ENCODE assay signal across 8 cellular contexts in the genomic region with DNA sequence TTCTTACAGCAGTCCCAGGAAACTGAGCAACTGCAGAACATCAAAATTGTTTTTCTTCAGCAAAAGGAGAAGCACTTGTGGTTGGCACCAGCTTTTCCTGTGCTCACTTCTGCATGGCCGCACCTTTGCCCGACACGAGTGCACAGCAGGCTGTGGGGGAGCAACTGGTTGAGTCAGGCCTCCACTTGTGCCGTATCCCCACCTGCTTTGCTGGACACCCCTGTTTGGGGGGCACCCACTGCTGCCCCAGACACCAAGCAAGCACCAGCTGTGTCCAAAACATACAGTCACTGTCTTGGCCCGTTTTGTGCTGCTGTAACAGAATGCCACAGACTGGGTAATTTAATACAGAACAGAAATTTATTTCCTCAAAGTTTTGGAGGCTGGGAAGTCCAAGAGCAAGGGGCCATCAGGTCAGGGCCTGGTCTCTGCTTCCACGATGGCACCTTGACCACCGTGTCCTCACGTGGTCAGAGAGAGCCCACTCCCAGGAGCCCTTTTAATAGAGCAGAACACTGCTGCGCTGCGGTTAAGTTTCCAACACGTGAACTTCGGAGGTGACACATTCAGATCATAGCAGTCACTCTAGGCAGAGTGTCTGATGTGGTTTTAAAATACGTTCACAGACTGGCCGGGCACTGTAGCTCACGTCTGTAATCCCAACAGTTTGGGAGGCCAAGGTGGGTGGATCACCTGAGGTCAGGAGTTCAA. TPM values are rescaled to one million over a fixed set of nuclear protein-coding genes. Genes with fewer than 3 reads are reported as not detected.
DNase-seq lines count a peak whose midpoint lies in the region; ATAC-seq and TF ChIP-seq lines count a peak whose summit lies in the region.

No MANE protein-coding gene starts in this region.

- no peak overlapping the region for H3K9ac ChIP-seq in neuronal stem cell (ENCODE audit: low read depth, low read length, poor library complexity)

- no peak for ATAC-seq in GM18907 (IDR thresholded peaks at IDR 0.05; ENCODE audit: unreplicated experiment)

- H4K8ac ChIP-seq in neuronal stem cell (ENCODE audit: low read depth, low read length): no peak overlapping the region

- no peaks in the 10 kb centered on the region for H3K79me1 ChIP-seq in neuronal stem cell (ENCODE audit: low read depth, low read length)

- H3K36me3 ChIP-seq in neuronal stem cell (replicated peaks in 1 of 2; ENCODE audit: control insufficient read depth in 2 of 2, insufficient read depth in 2 of 2, low read length in 2 of 2) (peaks cover 0 to 8% of the 10 kb centered on the region in 2 donors), uterus (no peaks in the 10 kb centered on the region)

- no peak overlapping the region for H3K14ac ChIP-seq in neuronal stem cell (ENCODE audit: low read length)

- no peak overlapping the region for H3K4ac ChIP-seq in neuronal stem cell (ENCODE audit: low read length)

- no peak overlapping the region for H3K4me3 ChIP-seq in NB4 (ENCODE audit: low read depth, low read length)
- no peak overlapping the region for H3K4me3 ChIP-seq in neuronal stem cell (ENCODE audit: low read length in 2 of 2)
- H3K4me3 ChIP-seq in uterus: no peak overlapping the region

- H3K9me3 ChIP-seq in neuronal stem cell (replicated peaks in 1 of 2; ENCODE audit: control insufficient read depth in 2 of 2, insufficient read depth in 1 of 2, low read depth in 1 of 2, low read length in 2 of 2): no peaks in the 10 kb centered on the region
- H3K9me3 ChIP-seq in uterus: no peaks in the 10 kb centered on the region

- H3K4me1 ChIP-seq in neuronal stem cell (ENCODE audit: control insufficient read depth in 2 of 2, insufficient read depth in 1 of 2, low read depth in 1 of 2, low read length in 2 of 2) (peaks cover 4 to 6% of the 10 kb centered on the region in 2 donors), uterus (no peaks in the 10 kb centered on the region)

- no peak overlapping the region for H2BK5ac ChIP-seq in neuronal stem cell (ENCODE audit: low read length)

- DNase-seq in GDM1 (lab: John Stamatoyannopoulos, UW) (peak; percentile 67), NB4 (ENCODE audit: low read depth) (peak; percentile 93), activated T-cell treated with anti-CD3 and anti-CD28 coated beads for 24 hours (ENCODE audit: low read depth) (peak; percentile 66), neuronal stem cell (ENCODE audit: low spot score) (no peak), uterus (no peak), occipital lobe (lab: John Stamatoyannopoulos, UW) (no peak), NCI-H82 treated with DMSO at 0.1 percent for 48 hours (lab: John Stamatoyannopoulos, UW; ENCODE audit: unreplicated experiment) (no peak)

- H3K27me3 ChIP-seq in neuronal stem cell (ENCODE audit: control insufficient read depth in 3 of 3, insufficient read depth in 3 of 3, low read depth in 1 of 3, low read length in 3 of 3) (no peaks in the 10 kb centered on the region), uterus (no peaks in the 10 kb centered on the region)

- TF ChIP-seq CTCF in NB4 (IDR thresholded peaks at IDR 0.05; ENCODE audit: low read depth, low read length): no peak
- TF ChIP-seq CTCF in uterus (IDR thresholded peaks at IDR 0.05): no peak

- H2BK15ac ChIP-seq in neuronal stem cell (ENCODE audit: low read length): peak overlapping the region; percentile 54

- H2BK120ac ChIP-seq in neuronal stem cell (ENCODE audit: low read depth, low read length): no peak overlapping the region

- H3K27ac ChIP-seq in neuronal stem cell (replicated peaks; ENCODE audit: low read length) (no peak overlapping the region), uterus (no peak overlapping the region)

- H4K91ac ChIP-seq in neuronal stem cell (ENCODE audit: low read depth, low read length, poor library complexity): no peak overlapping the region

- no peak overlapping the region for H3K23ac ChIP-seq in neuronal stem cell (ENCODE audit: low read depth, low read length, poor library complexity)

- no peak for TF ChIP-seq POLR2A in NB4 (IDR thresholded peaks at IDR 0.05; ENCODE audit: extremely low read depth, insufficient read length)
- TF ChIP-seq POLR2A in uterus (IDR thresholded peaks at IDR 0.05): no peak

- H2AFZ ChIP-seq in neuronal stem cell (ENCODE audit: low read length): no peak overlapping the region

- intact Hi-C loops in uterus (cut with DNase I; ENCODE audit: low total_unique reads): no loop called here

- no peak overlapping the region for H3K18ac ChIP-seq in neuronal stem cell (ENCODE audit: low read length)

- H2BK12ac ChIP-seq in neuronal stem cell (ENCODE audit: low read length): no peak overlapping the region

- no peak overlapping the region for H2AK5ac ChIP-seq in neuronal stem cell (ENCODE audit: low read depth, low read length)

- WGBS in neuronal stem cell (ENCODE audit: extremely low coverage in 2 of 2, insufficient read length in 2 of 2, insufficient replicate concordance in 1 of 2), 2 donors: no CpG with 5 or more reads among the region's 15 CpGs

- H3K4me2 ChIP-seq in neuronal stem cell (ENCODE audit: insufficient read depth, low read length, poor library complexity, severe bottlenecking): no peak overlapping the region

RNA-seq across cellular contexts. Expression of gene GMEB2, which starts 8.7 kb away (rescaled TPM):
- 9.0 TPM for polyA plus RNA-seq in neuronal stem cell (2013, experiment 1 of 2)
- 8.7 TPM for polyA plus RNA-seq in neuronal stem cell (2013, experiment 2 of 2)
- total RNA-seq in uterus: 10 to 100 TPM in 2 of 4 donors, 1 to 10 TPM in 2; 2.1 to 24.8 (median 11.5) TPM
- total RNA-seq in occipital lobe: 6.9 TPM

RNA-seq across cellular contexts. Expression of gene STMN3, which starts 17.6 kb away (rescaled TPM):
- 4.5 TPM for polyA plus RNA-seq in neuronal stem cell (2013, experiment 1 of 2)
- polyA plus RNA-seq in neuronal stem cell (2013, experiment 2 of 2): 4.6 TPM
- total RNA-seq in uterus: 10 to 100 TPM in 3 of 4 donors, 1 to 10 TPM in 1; 9.2 to 30.5 (median 20.9) TPM
- 101 TPM for total RNA-seq in occipital lobe

RNA-seq across cellular contexts. Expression of gene RTEL1, which starts 22.5 kb away (rescaled TPM):
- 5.1 TPM for polyA plus RNA-seq in neuronal stem cell (2013, experiment 1 of 2)
- 5.1 TPM for polyA plus RNA-seq in neuronal stem cell (2013, experiment 2 of 2)
- total RNA-seq in uterus (10 to 100 TPM; 17.4 to 56.5 (median 26.6) TPM), occipital lobe (10.0 TPM)

Comparison
In these comparisons a context has a peak if more than half of its experiments do, and no peak if none do; other contexts are left out.
1. DNase-seq: peak in GDM1 (single experiment), NB4 (single experiment) and activated T-cell treated with anti-CD3 and anti-CD28 coated beads for 24 hours (single experiment); none in neuronal stem cell (single experiment), uterus (0 of 2), occipital lobe (single experiment) and NCI-H82 treated with DMSO at 0.1 percent for 48 hours (single experiment).